ENCODE assay signal across 17 cellular contexts in genomic region chrX:56113785-56114436, GRCh38.
DNase-seq lines count a peak whose midpoint lies in the region; TF ChIP-seq lines count a peak whose summit lies in the region.
"Had no signal": no experiment of that assay in that cellular context is flagged by ENCODE, and none has a peak within 500 bp of the region (broad histone marks: within the 10 kb centered on the region; RNA-seq: fewer than 3 reads in every experiment).

No MANE protein-coding gene starts in this region.

- H3K4me2 ChIP-seq in PC-9 (peak overlapping the region; percentile 72), mesendoderm (ENCODE audit: low read length) (no peak overlapping the region)
- H3K4me2 ChIP-seq: KMS-11 had no signal

- H3K79me1 ChIP-seq in mesendoderm (ENCODE audit: low read length) = no peaks in the 10 kb centered on the region

- POLR2A ChIA-PET in Caco-2 (lab: Charles Lee) (no interaction called here), PC-9 (lab: Charles Lee; ENCODE audit: unreplicated experiment) (interaction anchor here (0.6 to 1.0 kb wide), 8 partner anchors 33 to 881 kb away, joined by 3 to 18 read pairs (median 4); partner anchors contain the start of genes KLF8 and SPIN3)

- no peaks in the 10 kb centered on the region for H3K4me1 Mint-ChIP-seq in Caco-2 (ENCODE audit: low read depth, unreplicated experiment)

- H2AK5ac ChIP-seq in mesendoderm (ENCODE audit: low read length) = no peak overlapping the region

- TF ChIP-seq CTCF in Caco-2 (IDR thresholded peaks at IDR 0.05; ENCODE audit: insufficient read depth in 1 of 2, low read depth in 1 of 2, low read length in 1 of 2, severe bottlenecking in 1 of 2, unreplicated experiment in 1 of 2) = no peak
- TF ChIP-seq CTCF in PC-9 (conservative IDR thresholded peaks at IDR 0.05) = no peak

- H4K5ac ChIP-seq in mesendoderm (ENCODE audit: low read length) = no peak overlapping the region

- H3K27ac ChIP-seq in PC-9 = peak overlapping the region; percentile 84
- no peak overlapping the region for H3K27ac ChIP-seq in mesendoderm (ENCODE audit: low read depth, low read length)
- H3K27ac ChIP-seq: KMS-11, Peyer's patch had no signal

- H3K27ac Mint-ChIP-seq in Caco-2 (ENCODE audit: unreplicated experiment) = no peak overlapping the region
- H3K27ac Mint-ChIP-seq: HFFc6 had no signal

- H3K23ac ChIP-seq in mesendoderm (ENCODE audit: low read length) = no peak overlapping the region

- H3K4me1 ChIP-seq in Caco-2 (no peaks in the 10 kb centered on the region; the same call in 1 of the 2 replicates), PC-9 (replicated peaks; ENCODE audit: insufficient read depth) (peaks cover 34% of the 10 kb centered on the region), mesendoderm (ENCODE audit: control insufficient read depth, low read depth, low read length) (no peaks in the 10 kb centered on the region)
- H3K4me1 ChIP-seq: Peyer's patch had no signal

- H3K9me3 ChIP-seq in Caco-2 = no peaks in the 10 kb centered on the region
- no peaks in the 10 kb centered on the region; the same call in 1 of the 2 replicates for H3K9me3 ChIP-seq in PC-9 (ENCODE audit: insufficient read depth, low read depth)
- H3K9me3 ChIP-seq: Peyer's patch had no signal

- H3K9me2 ChIP-seq in PC-9 (ENCODE audit: insufficient read depth) = no peaks in the 10 kb centered on the region

- no peak overlapping the region for H3K18ac ChIP-seq in mesendoderm (ENCODE audit: low read length)

- H3K79me2 ChIP-seq in PC-9 (ENCODE audit: low read depth) (no peaks in the 10 kb centered on the region), mesendoderm (ENCODE audit: control insufficient read depth, insufficient read depth, low read length) (no peaks in the 10 kb centered on the region)

- H3K27me3 Mint-ChIP-seq in Caco-2 (ENCODE audit: insufficient read depth, unreplicated experiment) = no peaks in the 10 kb centered on the region

- H4K20me1 ChIP-seq in PC-9 (ENCODE audit: insufficient read depth) = no peaks in the 10 kb centered on the region

- no peak overlapping the region for H2BK15ac ChIP-seq in mesendoderm (replicated peaks; ENCODE audit: low read depth)

- H3K27me3 ChIP-seq in Caco-2 (replicated peaks; ENCODE audit: control insufficient read depth, insufficient read depth, low read length) (no peaks in the 10 kb centered on the region), PC-9 (ENCODE audit: insufficient read depth, low read depth) (no peaks in the 10 kb centered on the region), mesendoderm (ENCODE audit: insufficient read depth, low read length, poor library complexity) (no peaks in the 10 kb centered on the region)
- H3K27me3 ChIP-seq: Peyer's patch had no signal

- intact Hi-C loops in Caco-2 (cut with micrococcal nuclease; ENCODE audit: unreplicated experiment) = loop anchor here (10.0 kb wide), 1 partner anchor 79 kb away; no protein-coding TSS in a partner anchor
- intact Hi-C loops in PC-9 (cut with micrococcal nuclease; ENCODE audit: unreplicated experiment) = loop anchor here (1.0 to 10.0 kb wide), 13 partner anchors 61 to 1001 kb away; partner anchors contain the start of gene UBQLN2

- H3K56ac ChIP-seq in mesendoderm (ENCODE audit: low read length) = peak overlapping the region; percentile 42

- peaks cover 19% of the 10 kb centered on the region for H3F3A ChIP-seq in PC-9 (ENCODE audit: insufficient read depth, low read depth)

- no CpG with 5 or more reads among the region's 16 CpGs for WGBS in mesendoderm (ENCODE audit: extremely low coverage, insufficient coverage, low lambda C conversion rate)

- H3K9ac ChIP-seq in mesendoderm (ENCODE audit: low read length) = no peak overlapping the region
- H3K9ac ChIP-seq: KMS-11 had no signal

- H4K8ac ChIP-seq in mesendoderm (ENCODE audit: low read depth, low read length) = no peak overlapping the region

- BruUV-seq in Caco-2 (replicated peaks; lab: Mats Ljungman, UMichigan) = no TSS peak
- no TSS peak for BruUV-seq in PC-9 (replicated peaks; lab: Mats Ljungman, UMichigan)

- H2AFZ ChIP-seq in PC-9 = peak overlapping the region; percentile 72

- H2BK5ac ChIP-seq in mesendoderm (ENCODE audit: low read length) = no peak overlapping the region

- no peak overlapping the region for H3K4me3 ChIP-seq in Caco-2 (ENCODE audit: low read depth, low read length)
- peak overlapping the region; percentile 39; the same call in 1 of the 2 replicates for H3K4me3 ChIP-seq in PC-9
- H3K4me3 ChIP-seq in mesendoderm (ENCODE audit: low read length) = no peak overlapping the region
- H3K4me3 ChIP-seq: Peyer's patch had no signal

- H3K36me3 ChIP-seq in Caco-2 (ENCODE audit: control insufficient read depth, insufficient read depth, low read length) (no peaks in the 10 kb centered on the region), PC-9 (ENCODE audit: low read depth) (no peaks in the 10 kb centered on the region), mesendoderm (ENCODE audit: control insufficient read depth, insufficient read depth, low read length) (no peaks in the 10 kb centered on the region)
- H3K36me3 ChIP-seq: Peyer's patch had no signal

- H3K36me3 Mint-ChIP-seq in Caco-2 (ENCODE audit: insufficient read depth, unreplicated experiment) = no peaks in the 10 kb centered on the region

- DNase-seq in Caco-2 (peak; percentile 44 to 68), PC-9 (peak; percentile 99 to 100), iPS DF 19.7 (ENCODE audit: low read depth, low spot score) (peak; percentile 23), mesendoderm (peak; percentile 94), UCSD-AML1 (lab: John Stamatoyannopoulos, UW; ENCODE audit: unreplicated experiment) (no peak), DMS 273 (lab: John Stamatoyannopoulos, UW; ENCODE audit: unreplicated experiment) (no peak), OCI-M2 (lab: John Stamatoyannopoulos, UW; ENCODE audit: unreplicated experiment) (no peak), HCEC 1CT (no peak)
- DNase-seq: C1 segment of cervical spinal cord, HFFc6, NCI-H1092 treated with DMSO at 0.1 percent for 48 hours, NCI-H1694 treated with DMSO at 0.1 percent for 48 hours, NCI-H345, NCI-H69, Peyer's patch, SHP77 had no signal

- no peak overlapping the region for H3K4ac ChIP-seq in mesendoderm (ENCODE audit: low read depth, low read length)

- CTCF ChIA-PET in Caco-2 (lab: Charles Lee) (no interaction called here), PC-9 (lab: Charles Lee) (interaction anchor here (0.6 to 1.3 kb wide), 4 partner anchors 87 to 446 kb away, joined by 3 to 7 read pairs (median 6); no protein-coding TSS in a partner anchor)

- H2BK120ac ChIP-seq in mesendoderm (ENCODE audit: low read depth, low read length) = no peak overlapping the region

- no peaks in the 10 kb centered on the region for H3K9me3 Mint-ChIP-seq in Caco-2 (ENCODE audit: unreplicated experiment)

- no peak overlapping the region for H3K4me3 Mint-ChIP-seq in Caco-2 (ENCODE audit: unreplicated experiment)
- H3K4me3 Mint-ChIP-seq: HFFc6 had no signal

Comparison
In these comparisons a context has a peak if more than half of its experiments do, and no peak if none do; other contexts are left out.
1. DNase-seq: peak in Caco-2 (2 of 2), PC-9 (2 of 2), iPS DF 19.7 (single experiment) and mesendoderm (single experiment); none in UCSD-AML1 (single experiment), DMS 273 (single experiment), OCI-M2 (single experiment) and HCEC 1CT (single experiment).